Comparison of ENCODE assay signal across 9 cellular contexts in genomic region chr10:72084094-72084459, GRCh38. TPM values are rescaled to one million over a fixed set of nuclear protein-coding genes. Genes with fewer than 3 reads are reported as not detected.
DNase-seq lines count a peak whose midpoint lies in the region; ATAC-seq, FAIRE-seq and TF ChIP-seq lines count a peak whose summit lies in the region.
"Had no signal": no experiment of that assay in that cellular context is flagged by ENCODE, and none has a peak within 500 bp of the region (broad histone marks: within the 10 kb centered on the region; RNA-seq: fewer than 3 reads in every experiment).

No MANE protein-coding gene starts in this region.

- ATAC-seq in activated CD4-positive, alpha-beta T cell treated with anti-CD3 and anti-CD28 coated beads for 36 hours: peak; percentile 45
- ATAC-seq in GM21515 (IDR thresholded peaks at IDR 0.05; ENCODE audit: unreplicated experiment) (no peak), GM21717 (IDR thresholded peaks at IDR 0.05; ENCODE audit: unreplicated experiment) (no peak)

- DNase-seq in CD1c-positive myeloid dendritic cell (ENCODE audit: extremely low spot score) (peak; percentile 6), osteocyte (ENCODE audit: extremely low spot score, unreplicated experiment) (peak; percentile 79), ecto neural progenitor cell (ENCODE audit: low spot score) (no peak), D721Med (ENCODE audit: insufficient read length, low spot score) (no peak)
- DNase-seq in activated CD4-positive, alpha-beta T cell treated with anti-CD3 and anti-CD28 coated beads for 36 hours: peak; percentile 80
- DNase-seq in activated naive CD4-positive, alpha-beta T cell treated with Interleukin-2 at 50 U/mL for 16 hours: peak; percentile 72
- DNase-seq: amygdala had no signal

- TF ChIP-seq CTCF in osteocyte (IDR thresholded peaks at IDR 0.05) (no peak), D721Med (IDR thresholded peaks at IDR 0.05; ENCODE audit: insufficient read depth, missing control alignments) (no peak)

- CTCF ChIA-PET in activated CD4-positive, alpha-beta T cell treated with anti-CD3 and anti-CD28 coated beads for 36 hours (lab: Charles Lee): interaction anchor here (0.6 to 2.2 kb wide), 8 partner anchors 23 to 256 kb away, joined by 3 to 7 read pairs (median 4); no protein-coding TSS in a partner anchor

- peak overlapping the region; percentile 98 for H3K4me3 Mint-ChIP-seq in activated CD4-positive, alpha-beta T cell treated with anti-CD3 and anti-CD28 coated beads for 36 hours
- no peak overlapping the region for H3K4me3 Mint-ChIP-seq in osteocyte (ENCODE audit: unreplicated experiment)

- FAIRE-seq in D721Med (lab: Jason Lieb, UNC): no peak

- peak overlapping the region; percentile 85 for H3K27ac Mint-ChIP-seq in activated CD4-positive, alpha-beta T cell treated with anti-CD3 and anti-CD28 coated beads for 36 hours
- H3K27ac Mint-ChIP-seq in osteocyte (ENCODE audit: unreplicated experiment): no peak overlapping the region

- peaks cover 73% of the 10 kb centered on the region for H3K4me1 Mint-ChIP-seq in activated CD4-positive, alpha-beta T cell treated with anti-CD3 and anti-CD28 coated beads for 36 hours
- H3K4me1 Mint-ChIP-seq in osteocyte (ENCODE audit: unreplicated experiment): peaks cover 16% of the 10 kb centered on the region

- no peaks in the 10 kb centered on the region for H3K9me3 Mint-ChIP-seq in activated CD4-positive, alpha-beta T cell treated with anti-CD3 and anti-CD28 coated beads for 36 hours (ENCODE audit: low read depth)
- no peaks in the 10 kb centered on the region for H3K9me3 Mint-ChIP-seq in osteocyte (ENCODE audit: unreplicated experiment)

- peaks cover 44% of the 10 kb centered on the region for H3K36me3 Mint-ChIP-seq in activated CD4-positive, alpha-beta T cell treated with anti-CD3 and anti-CD28 coated beads for 36 hours (ENCODE audit: low read depth)
- H3K36me3 Mint-ChIP-seq in osteocyte (ENCODE audit: unreplicated experiment): peaks cover 6% of the 10 kb centered on the region

- no peaks in the 10 kb centered on the region for H3K27me3 Mint-ChIP-seq in activated CD4-positive, alpha-beta T cell treated with anti-CD3 and anti-CD28 coated beads for 36 hours
- H3K27me3 Mint-ChIP-seq in osteocyte (ENCODE audit: unreplicated experiment): peaks cover 24% of the 10 kb centered on the region

- intact Hi-C loops in activated CD4-positive, alpha-beta T cell treated with anti-CD3 and anti-CD28 coated beads for 36 hours (cut with DNase I, micrococcal nuclease): no loop called here

- POLR2A ChIA-PET in activated CD4-positive, alpha-beta T cell treated with anti-CD3 and anti-CD28 coated beads for 36 hours (lab: Charles Lee): interaction anchor here (0.7 to 1.4 kb wide), 2 partner anchors 131 to 225 kb away, joined by 3 to 5 read pairs; no protein-coding TSS in a partner anchor

RNA-seq across cellular contexts. Expression of gene SPOCK2, which starts 4.3 kb away (rescaled TPM):
- total RNA-seq in activated CD4-positive, alpha-beta T cell treated with anti-CD3 and anti-CD28 coated beads for 36 hours: 100 to 1,000 TPM; 158 to 165 TPM
- total RNA-seq in osteocyte: 0.54 and 0.73 TPM in 2 replicates

Comparison
In these comparisons a context has a peak if more than half of its experiments do, and no peak if none do; other contexts are left out.
1. DNase-seq: peak in CD1c-positive myeloid dendritic cell (single experiment), activated CD4-positive, alpha-beta T cell treated with anti-CD3 and anti-CD28 coated beads for 36 hours (single experiment), activated naive CD4-positive, alpha-beta T cell treated with Interleukin-2 at 50 U/mL for 16 hours (single experiment) and osteocyte (single experiment); none in ecto neural progenitor cell (single experiment) and D721Med (single experiment).
2. RNA of gene SPOCK2, which starts 4.3 kb away (total RNA-seq): 158 to 165 TPM in activated CD4-positive, alpha-beta T cell treated with anti-CD3 and anti-CD28 coated beads for 36 hours; 0.54 to 0.73 TPM in osteocyte; every median in the first group is over 10 times any median in the second.